19 cellular contexts compared by ENCODE assay signal in genomic region chr15:100966997-100967396, GRCh38. TPM values are rescaled to one million over a fixed set of nuclear protein-coding genes. Genes with fewer than 3 reads are reported as not detected.
DNase-seq lines count a peak whose midpoint lies in the region; ATAC-seq and TF ChIP-seq lines count a peak whose summit lies in the region.
"Had no signal": no experiment of that assay in that cellular context is flagged by ENCODE, and none has a peak within 500 bp of the region (broad histone marks: within the 10 kb centered on the region; RNA-seq: fewer than 3 reads in every experiment).

No MANE protein-coding gene starts in this region.

- no peak overlapping the region for H3K4me3 ChIP-seq in mammary epithelial cell (replicated peaks in 1 of 3; ENCODE audit: insufficient read depth in 1 of 3, low read depth in 2 of 3, low read length in 3 of 3)
- no peak overlapping the region for H3K4me3 ChIP-seq in OCI-LY7 (ENCODE audit: low read depth, low read length, poor library complexity, severe bottlenecking)
- H3K4me3 ChIP-seq: HAP-1, MG63, smooth muscle cell, thoracic aorta had no signal

- no peak for TF ChIP-seq CTCF in mammary epithelial cell (conservative IDR thresholded peaks at IDR 0.05 in 1 of 2, IDR thresholded peaks at IDR 0.05 in 1 of 2; ENCODE audit: extremely low read depth in 1 of 2, insufficient read depth in 1 of 2, low read depth in 1 of 2, low read length in 2 of 2)
- TF ChIP-seq CTCF in mesothelial cell of epicardium (IDR thresholded peaks at IDR 0.05; ENCODE audit: unreplicated experiment) = no peak
- no peak for TF ChIP-seq CTCF in OCI-LY7 (conservative IDR thresholded peaks at IDR 0.05; ENCODE audit: low read length)

- H3K27ac Mint-ChIP-seq in mesothelial cell of epicardium = no peak overlapping the region
- H3K27ac Mint-ChIP-seq: dendritic cell treated with granulocyte-macrophage colony-stimulating factor and Interleukin-4, amounts not matched to agents 40 ng/mL and 50 ng/mL, for 4 days; memory B cell had no signal

- ATAC-seq in GM18909 (IDR thresholded peaks at IDR 0.05; ENCODE audit: poor library complexity, unreplicated experiment) (peak; percentile 91), GM21619 (IDR thresholded peaks at IDR 0.05; ENCODE audit: unreplicated experiment) (peak; percentile 83), HG03175 (IDR thresholded peaks at IDR 0.05; ENCODE audit: unreplicated experiment) (peak; percentile 94)
- ATAC-seq: activated T-cell treated with anti-CD3 and anti-CD28 coated beads, Interleukin-2, amount 50 U/mL, for 4 hours; SK-N-SH treated with all-trans-retinoic acid at 6 μM for 48 hours had no signal

- H3K36me3 ChIP-seq in mammary epithelial cell (ENCODE audit: insufficient read depth, low read length) = no peaks in the 10 kb centered on the region
- H3K36me3 ChIP-seq in OCI-LY7 (ENCODE audit: insufficient read depth, low read length) = peaks cover 94% of the 10 kb centered on the region
- H3K36me3 ChIP-seq: HAP-1, thoracic aorta had no signal

- no peaks in the 10 kb centered on the region for H4K20me1 ChIP-seq in mammary epithelial cell (ENCODE audit: insufficient read depth, low read length)
- no peaks in the 10 kb centered on the region for H4K20me1 ChIP-seq in OCI-LY7 (ENCODE audit: insufficient read depth, low read length)

- H3K36me3 Mint-ChIP-seq in mesothelial cell of epicardium = no peaks in the 10 kb centered on the region

- DNase-seq in left kidney (ENCODE audit: low read depth, low spot score) = peak; percentile 80
- no peak for DNase-seq in mammary epithelial cell
- no peak for DNase-seq in mesothelial cell of epicardium (ENCODE audit: low spot score in 2 of 2, unreplicated experiment in 2 of 2)
- no peak for DNase-seq in OCI-LY7 (ENCODE audit: low spot score)
- DNase-seq in NCI-H1436 treated with DMSO at 0.1 percent for 48 hours (lab: John Stamatoyannopoulos, UW) = no peak
- DNase-seq: activated T-cell treated with anti-CD3 and anti-CD28 coated beads, Interleukin-2, amount 50 U/mL, for 4 hours; anterior cingulate cortex; C1 segment of cervical spinal cord; MG63; NCI-H2107 had no signal

- H3K4me1 ChIP-seq in mammary epithelial cell (ENCODE audit: insufficient read depth, low read length) (no peaks in the 10 kb centered on the region), OCI-LY7 (ENCODE audit: insufficient read depth, low read length, poor library complexity, severe bottlenecking) (peaks cover 20% of the 10 kb centered on the region)
- H3K4me1 ChIP-seq: HAP-1 had no signal

- H3K4me1 Mint-ChIP-seq in mesothelial cell of epicardium = no peaks in the 10 kb centered on the region

- intact Hi-C loops in mammary epithelial cell (cut with micrococcal nuclease) = no loop called here
- intact Hi-C loops in OCI-LY7 (cut with micrococcal nuclease; ENCODE audit: unreplicated experiment) = no loop called here

- no peak overlapping the region for H3K4me3 Mint-ChIP-seq in mesothelial cell of epicardium
- H3K4me3 Mint-ChIP-seq: activated T-cell treated with anti-CD3 and anti-CD28 coated beads, Interleukin-2, amount 50 U/mL, for 4 hours; dendritic cell treated with granulocyte-macrophage colony-stimulating factor and Interleukin-4, amounts not matched to agents 40 ng/mL and 50 ng/mL, for 4 days; memory B cell had no signal

- no peak overlapping the region for H3K27ac ChIP-seq in mammary epithelial cell (ENCODE audit: insufficient read depth, low read depth, low read length)
- no peak overlapping the region for H3K27ac ChIP-seq in OCI-LY7 (ENCODE audit: low read depth, low read length, poor library complexity, severe bottlenecking)
- H3K27ac ChIP-seq: thoracic aorta had no signal

- dilution Hi-C loops in mammary epithelial cell (cut with HindIII; ENCODE audit: low sequenced_read_pairs) = no loop called here

- no peak overlapping the region for H2AFZ ChIP-seq in mammary epithelial cell (ENCODE audit: low read depth, low read length)
- no peak overlapping the region for H2AFZ ChIP-seq in OCI-LY7 (ENCODE audit: low read length)

- CTCF ChIA-PET in mammary epithelial cell (lab: Charles Lee; ENCODE audit: low non-redundant PET) = no interaction called here
- CTCF ChIA-PET in OCI-LY7 (lab: Charles Lee; ENCODE audit: unreplicated experiment) = no interaction called here

- H3K79me2 ChIP-seq in mammary epithelial cell (ENCODE audit: insufficient read depth, low read length) (no peaks in the 10 kb centered on the region), OCI-LY7 (ENCODE audit: insufficient read depth, low read depth, low read length) (peaks cover 86% of the 10 kb centered on the region)

- no TSS peak for BruUV-seq in mammary epithelial cell (replicated peaks; lab: Mats Ljungman, UMichigan)
- no TSS peak for BruUV-seq in OCI-LY7 (replicated peaks; lab: Mats Ljungman, UMichigan)

- no peak overlapping the region for H3K9ac ChIP-seq in mammary epithelial cell (ENCODE audit: insufficient read depth, low read length)

- H3K4me2 ChIP-seq in mammary epithelial cell (ENCODE audit: insufficient read depth, low read depth, low read length) (no peak overlapping the region), OCI-LY7 (ENCODE audit: low read length) (no peak overlapping the region)
- H3K4me2 ChIP-seq: smooth muscle cell had no signal

- peaks cover 58% of the 10 kb centered on the region for H3K27me3 Mint-ChIP-seq in mesothelial cell of epicardium (ENCODE audit: low read depth)
- H3K27me3 Mint-ChIP-seq: memory B cell had no signal

- no peaks in the 10 kb centered on the region for H3K9me2 ChIP-seq in OCI-LY7 (ENCODE audit: insufficient read depth, low read length)

- WGBS in mammary epithelial cell (ENCODE audit: low coverage, missing lambda C conversion rate) = 74% methylated on average over 4 of the region's 4 CpGs

- peaks cover 7% of the 10 kb centered on the region for H3K9me3 Mint-ChIP-seq in mesothelial cell of epicardium
- H3K9me3 Mint-ChIP-seq: activated T-cell treated with anti-CD3 and anti-CD28 coated beads, Interleukin-2, amount 50 U/mL, for 4 hours; dendritic cell treated with granulocyte-macrophage colony-stimulating factor and Interleukin-4, amounts not matched to agents 40 ng/mL and 50 ng/mL, for 4 days; memory B cell had no signal

- POLR2A ChIA-PET in OCI-LY7 (lab: Charles Lee) = no interaction called here

- H3K9me3 ChIP-seq in mammary epithelial cell (replicated peaks; ENCODE audit: insufficient read depth, low read length) (no peaks in the 10 kb centered on the region), OCI-LY7 (ENCODE audit: low read length) (no peaks in the 10 kb centered on the region)
- H3K9me3 ChIP-seq: MG63, thoracic aorta had no signal

- in situ Hi-C loops in mammary epithelial cell (cut with MboI; ENCODE audit: low sequenced_read_pairs in 2 of 2) = no loop called here

- no peaks in the 10 kb centered on the region for H3K27me3 ChIP-seq in mammary epithelial cell (ENCODE audit: insufficient read depth, low read length)
- H3K27me3 ChIP-seq: MG63 had no signal

RNA-seq across cellular contexts. Expression of gene LRRK1, which starts 47.8 kb away (rescaled TPM):
- total RNA-seq in mammary epithelial cell (10 to 100 TPM; 11.8 to 24.0 TPM), mesothelial cell of epicardium (1.4 to 2.3 TPM (median 2.0 TPM) in 3 replicates), OCI-LY7 (2022) (219 and 233 TPM in 2 replicates)
- 7.7 TPM for polyA plus RNA-seq in mammary epithelial cell
- 16.7 TPM for polyA minus RNA-seq in mammary epithelial cell
- 74.2 and 92.3 TPM in 2 replicates for total RNA-seq in OCI-LY7 (2014; rRNA removed; shearing (Covaris generic))
